ENCODE assay signal across 27 cellular contexts in the genomic region with DNA sequence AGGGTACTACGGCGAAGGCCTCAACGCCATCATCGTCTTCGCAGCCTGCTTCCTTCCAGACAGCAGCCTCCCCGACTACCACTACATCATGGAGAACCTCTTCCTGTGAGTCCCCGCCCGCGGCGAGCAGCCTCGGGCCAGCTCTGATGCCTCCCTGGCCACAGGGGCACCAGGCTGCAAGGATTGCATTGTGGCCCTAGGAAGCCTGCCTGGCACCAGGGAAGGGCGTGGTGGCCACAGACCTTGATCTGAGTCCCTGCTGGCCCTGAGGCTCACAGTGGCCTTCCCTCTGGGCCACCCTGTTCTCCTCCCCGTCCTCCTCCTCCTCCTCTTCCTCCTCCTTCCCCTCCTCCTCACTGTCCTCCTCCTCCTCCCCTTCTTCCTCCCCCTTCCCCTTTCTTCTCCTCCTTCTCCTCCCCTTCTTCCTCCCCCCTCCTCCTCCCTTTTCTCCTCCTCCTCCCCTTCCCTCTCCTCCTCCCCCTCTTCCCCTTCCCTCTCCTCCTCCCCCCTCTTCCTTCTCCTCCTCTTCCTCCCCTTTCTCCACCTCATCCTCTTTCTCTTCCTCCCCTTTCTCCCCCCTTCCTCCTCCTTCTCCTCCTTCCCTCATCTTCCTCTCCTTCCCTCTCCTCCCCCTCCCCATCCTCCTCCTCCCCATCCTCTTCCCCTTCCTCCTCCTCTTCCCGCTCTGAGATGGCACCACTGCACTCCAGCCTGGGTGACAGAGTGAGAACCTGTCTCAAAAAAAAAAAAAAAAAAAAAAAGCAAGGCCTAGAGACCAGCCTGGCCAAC. TPM values are rescaled to one million over a fixed set of nuclear protein-coding genes. Genes with fewer than 3 reads are reported as not detected.
A peak's percentile ranks its signal among the peaks of the same experiment; 100 is the strongest.
DNase-seq lines count a peak whose midpoint lies in the region; ATAC-seq lines count a peak whose summit lies in the region.
"Had no signal": no experiment of that assay in that cellular context is flagged by ENCODE, and none has a peak within 500 bp of the region (broad histone marks: within the 10 kb centered on the region; RNA-seq: fewer than 3 reads in every experiment).

No MANE protein-coding gene starts in this region.

- H3K4me3 ChIP-seq in mesendoderm (ENCODE audit: low read length), result no peak overlapping the region
- H3K4me3 ChIP-seq: GM23248, HAP-1 had no signal

- H3K36me3 ChIP-seq in mesendoderm (ENCODE audit: control insufficient read depth, insufficient read depth, low read length), result no peaks in the 10 kb centered on the region
- H3K36me3 ChIP-seq: HAP-1 had no signal

- H2BK5ac ChIP-seq in mesendoderm (ENCODE audit: low read length), result no peak overlapping the region

- no peaks in the 10 kb centered on the region for H3K4me1 ChIP-seq in mesendoderm (ENCODE audit: control insufficient read depth, low read depth, low read length)
- H3K4me1 ChIP-seq: HAP-1 had no signal

- ATAC-seq in HG03159 (IDR thresholded peaks at IDR 0.05; ENCODE audit: unreplicated experiment) (no peak), GM19035 (IDR thresholded peaks at IDR 0.05; ENCODE audit: unreplicated experiment) (no peak)

- no peak overlapping the region for H3K18ac ChIP-seq in mesendoderm (ENCODE audit: low read length)

- H4K5ac ChIP-seq in mesendoderm (ENCODE audit: low read length), result no peak overlapping the region

- no peak overlapping the region for H3K56ac ChIP-seq in mesendoderm (ENCODE audit: low read length)

- H3K79me2 ChIP-seq in mesendoderm (ENCODE audit: control insufficient read depth, insufficient read depth, low read length), result no peaks in the 10 kb centered on the region

- no peak overlapping the region for H3K4me2 ChIP-seq in mesendoderm (ENCODE audit: low read length)

- H3K27ac ChIP-seq in angular gyrus (ENCODE audit: low read depth, low read length) (peak overlapping the region; percentile 20), mesendoderm (ENCODE audit: low read depth, low read length) (no peak overlapping the region)
- H3K27ac ChIP-seq: 22Rv1, GM23248, RWPE1 had no signal

- DNase-seq in DMS53 (lab: John Stamatoyannopoulos, UW) (peak; percentile 20), DMS53 treated with DMSO at 0.1 percent for 48 hours (lab: John Stamatoyannopoulos, UW; ENCODE audit: unreplicated experiment) (no peak), mesendoderm (no peak), T-helper 1 cell (no peak)
- DNase-seq: ACHN; CD4-positive, CD25-positive, alpha-beta regulatory T cell; COR-L47; DMS79; GF-D8; GM23248; NCI-H1048; NCI-H1436; NCI-H187; NCI-H2081 treated with DMSO at 0.1 percent for 48 hours; NCI-H2171; NCI-H226; NCI-H510A; NCI-H69; SHP77 had no signal

- no CpG with 5 or more reads among the region's 14 CpGs for WGBS in mesendoderm (ENCODE audit: extremely low coverage, insufficient coverage, low lambda C conversion rate)

- no peak overlapping the region for H3K9ac ChIP-seq in mesendoderm (ENCODE audit: low read length)
- H3K9ac ChIP-seq: GM23248 had no signal

- H3K27me3 ChIP-seq in mesendoderm (ENCODE audit: insufficient read depth, low read length, poor library complexity), result no peaks in the 10 kb centered on the region

- H4K8ac ChIP-seq in mesendoderm (ENCODE audit: low read depth, low read length), result no peak overlapping the region

- peak overlapping the region; percentile 89 for H3K23ac ChIP-seq in mesendoderm (ENCODE audit: low read length)

- H2BK15ac ChIP-seq in mesendoderm (replicated peaks; ENCODE audit: low read depth), result no peak overlapping the region

- H3K79me1 ChIP-seq in mesendoderm (ENCODE audit: low read length), result no peaks in the 10 kb centered on the region

- no peak overlapping the region for H2BK120ac ChIP-seq in mesendoderm (ENCODE audit: low read depth, low read length)

- H3K4ac ChIP-seq in mesendoderm (ENCODE audit: low read depth, low read length), result no peak overlapping the region

- no peak overlapping the region for H2AK5ac ChIP-seq in mesendoderm (ENCODE audit: low read length)

RNA-seq across cellular contexts. Expression of a gene that starts 24.4 kb away (rescaled TPM):
- polyA plus RNA-seq in mesendoderm (2013, experiment 1 of 2), result 23.5 TPM
- polyA plus RNA-seq in mesendoderm (2013, experiment 2 of 2), result 22.6 TPM
- polyA plus RNA-seq: BJ; CD4-positive, CD25-positive, alpha-beta regulatory T cell; GM23248; IgD-negative memory B cell had no signal

RNA-seq across cellular contexts. Expression of a gene that starts 28.0 kb away (rescaled TPM):
- 2.9 TPM for polyA plus RNA-seq in mesendoderm (2013, experiment 1 of 2)
- polyA plus RNA-seq in mesendoderm (2013, experiment 2 of 2), result 3.2 TPM
- polyA plus RNA-seq: BJ; CD4-positive, CD25-positive, alpha-beta regulatory T cell; GM23248; IgD-negative memory B cell had no signal

RNA-seq across cellular contexts. Expression of a gene that starts 39.6 kb away (rescaled TPM):
- 10.2 TPM for polyA plus RNA-seq in mesendoderm (2013, experiment 1 of 2)
- polyA plus RNA-seq in mesendoderm (2013, experiment 2 of 2), result 10.1 TPM
- polyA plus RNA-seq: GM23248 had no signal
